In genomic region chr10:44261710-44262455, GRCh38 we compare ENCODE assay signal across 11 cellular contexts.
DNase-seq lines count a peak whose midpoint lies in the region; ATAC-seq and TF ChIP-seq lines count a peak whose summit lies in the region.
"Had no signal": no experiment of that assay in that cellular context is flagged by ENCODE, and none has a peak within 500 bp of the region (broad histone marks: within the 10 kb centered on the region; RNA-seq: fewer than 3 reads in every experiment).

No MANE protein-coding gene starts in this region.

- H3K36me3 ChIP-seq in Karpas-422 (ENCODE audit: insufficient read depth, low read length), result no peaks in the 10 kb centered on the region
- H3K36me3 ChIP-seq: thyroid gland had no signal

- H3K27ac ChIP-seq in Karpas-422 (ENCODE audit: low read length), result no peak overlapping the region
- H3K27ac ChIP-seq: thyroid gland had no signal

- DNase-seq in EL, result peak; percentile 54
- DNase-seq in mucosa of gallbladder (ENCODE audit: low spot score), result peak; percentile 22
- no peak for DNase-seq in Karpas-422
- DNase-seq in NCI-H1436 treated with DMSO at 0.1 percent for 48 hours (lab: John Stamatoyannopoulos, UW), result no peak
- no peak for DNase-seq in SIG-M5 (lab: John Stamatoyannopoulos, UW)
- no peak for DNase-seq in stimulated activated naive CD8-positive, alpha-beta T cell treated with anti-CD3 and anti-CD28 coated beads, Interleukin-15, Interleukin-2, amounts not matched to agents 100 U/mL and 50 U/mL, for 24 hours
- DNase-seq: endodermal cell, NCI-H2081 treated with DMSO at 0.1 percent for 48 hours, thyroid gland had no signal

- H3K79me2 ChIP-seq in Karpas-422 (ENCODE audit: low read length), result no peaks in the 10 kb centered on the region

- no peaks in the 10 kb centered on the region for H4K20me1 ChIP-seq in Karpas-422 (ENCODE audit: insufficient read depth, low read depth, low read length)

- H2AFZ ChIP-seq in Karpas-422 (ENCODE audit: low read length), result no peak overlapping the region

- no peak overlapping the region for H3K9ac ChIP-seq in Karpas-422 (ENCODE audit: low read length)

- H3K9me2 ChIP-seq in Karpas-422 (replicated peaks; ENCODE audit: insufficient read depth, low read length), result no peaks in the 10 kb centered on the region

- no peak overlapping the region for H3K4me3 ChIP-seq in Karpas-422 (ENCODE audit: low read length)
- H3K4me3 ChIP-seq: thyroid gland had no signal

- peak; percentile 58 for ATAC-seq in GM19351 (IDR thresholded peaks at IDR 0.05; ENCODE audit: unreplicated experiment)
- ATAC-seq in SK-N-SH treated with all-trans-retinoic acid at 6 μM for 48 hours, result peak; percentile 67
- ATAC-seq in stimulated activated naive CD8-positive, alpha-beta T cell treated with anti-CD3 and anti-CD28 coated beads, Interleukin-15, Interleukin-2, amounts not matched to agents 100 U/mL and 50 U/mL, for 24 hours, result no peak

- no peak overlapping the region for H3K4me2 ChIP-seq in Karpas-422 (ENCODE audit: low read depth, low read length, poor library complexity, severe bottlenecking)

- H3K9me3 ChIP-seq in Karpas-422 (ENCODE audit: low read length), result no peaks in the 10 kb centered on the region
- H3K9me3 ChIP-seq: thyroid gland had no signal

- H3K27me3 ChIP-seq in Karpas-422 (ENCODE audit: low read length), result no peaks in the 10 kb centered on the region
- H3K27me3 ChIP-seq: thyroid gland had no signal

- peaks cover 18% of the 10 kb centered on the region for H3K4me1 ChIP-seq in Karpas-422 (ENCODE audit: low read length)
- H3K4me1 ChIP-seq: thyroid gland had no signal

TF ChIP-seq in SK-N-SH treated with all-trans-retinoic acid at 6 μM for 48 hours, 23 proteins besides CTCF, POLR2A, EP300 and RAD21:
- no peak for TF ChIP-seq OSR1 (CRISPR knock-in tag; IDR thresholded peaks at IDR 0.05)
- TF ChIP-seq GLIS3 (CRISPR knock-in tag; IDR thresholded peaks at IDR 0.05), result no peak
- TF ChIP-seq, protein P1, sequence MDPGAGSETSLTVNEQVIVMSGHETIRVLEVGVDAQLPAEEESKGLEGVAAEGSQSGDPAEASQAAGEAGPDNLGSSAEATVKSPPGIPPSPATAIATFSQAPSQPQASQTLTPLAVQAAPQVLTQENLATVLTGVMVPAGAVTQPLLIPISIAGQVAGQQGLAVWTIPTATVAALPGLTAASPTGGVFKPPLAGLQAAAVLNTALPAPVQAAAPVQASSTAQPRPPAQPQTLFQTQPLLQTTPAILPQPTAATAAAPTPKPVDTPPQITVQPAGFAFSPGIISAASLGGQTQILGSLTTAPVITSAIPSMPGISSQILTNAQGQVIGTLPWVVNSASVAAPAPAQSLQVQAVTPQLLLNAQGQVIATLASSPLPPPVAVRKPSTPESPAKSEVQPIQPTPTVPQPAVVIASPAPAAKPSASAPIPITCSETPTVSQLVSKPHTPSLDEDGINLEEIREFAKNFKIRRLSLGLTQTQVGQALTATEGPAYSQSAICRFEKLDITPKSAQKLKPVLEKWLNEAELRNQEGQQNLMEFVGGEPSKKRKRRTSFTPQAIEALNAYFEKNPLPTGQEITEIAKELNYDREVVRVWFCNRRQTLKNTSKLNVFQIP (CRISPR knock-in tag; IDR thresholded peaks at IDR 0.05; ENCODE audit: borderline replicate concordance, low read depth), result no peak; the same call in 1 of the 2 replicates
- TF ChIP-seq CSDC2 (CRISPR knock-in tag; IDR thresholded peaks at IDR 0.05), result no peak
- TF ChIP-seq TCF4 (CRISPR knock-in tag; IDR thresholded peaks at IDR 0.05; ENCODE audit: borderline replicate concordance), result no peak
- no peak for TF ChIP-seq ESRRG (CRISPR knock-in tag; IDR thresholded peaks at IDR 0.05)
- no peak for TF ChIP-seq ZNF8 (CRISPR knock-in tag; IDR thresholded peaks at IDR 0.05)
- no peak for TF ChIP-seq ZFP3 (CRISPR knock-in tag; IDR thresholded peaks at IDR 0.05)
TF ChIP-seq in SK-N-SH treated with all-trans-retinoic acid at 6 μM for 48 hours: peak in this region for 0.

Comparison
In these comparisons a context has a peak if more than half of its experiments do, and no peak if none do; other contexts are left out.
1. DNase-seq: peak in EL (single experiment) and mucosa of gallbladder (single experiment); none in Karpas-422 (single experiment), NCI-H1436 treated with DMSO at 0.1 percent for 48 hours (single experiment), SIG-M5 (single experiment) and stimulated activated naive CD8-positive, alpha-beta T cell treated with anti-CD3 and anti-CD28 coated beads, Interleukin-15, Interleukin-2, amounts not matched to agents 100 U/mL and 50 U/mL, for 24 hours (single experiment).